Comparison of ENCODE assay signal across 26 cellular contexts in the genomic region with DNA sequence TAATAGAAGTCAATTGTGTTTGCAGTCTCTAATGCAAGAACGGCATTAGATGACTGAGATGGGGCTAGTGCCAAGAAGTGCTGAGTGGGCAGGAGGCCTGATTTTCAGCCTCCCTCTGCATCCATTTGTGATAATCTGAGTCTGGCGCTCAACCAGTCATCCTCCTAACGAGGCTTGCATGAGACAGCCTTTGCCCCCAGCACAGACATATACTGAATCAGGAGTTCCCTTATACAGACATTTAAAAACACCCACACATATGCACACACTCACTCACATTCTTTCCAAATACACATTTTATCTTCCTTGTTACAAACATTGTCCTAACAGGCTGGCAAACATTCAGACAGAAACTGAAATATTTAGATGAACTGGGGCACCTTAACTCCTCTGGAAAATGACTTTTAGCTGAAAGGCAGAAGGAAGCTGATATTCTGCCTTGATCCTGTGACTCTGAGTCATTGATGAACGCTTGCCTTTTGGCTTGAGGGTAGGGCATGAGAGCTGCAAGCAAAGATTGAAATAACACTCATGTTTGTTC.
DNase-seq lines count a peak whose midpoint lies in the region; ATAC-seq and TF ChIP-seq lines count a peak whose summit lies in the region.
"Had no signal": no experiment of that assay in that cellular context is flagged by ENCODE, and none has a peak within 500 bp of the region (broad histone marks: within the 10 kb centered on the region; RNA-seq: fewer than 3 reads in every experiment).

No MANE protein-coding gene starts in this region.

- no peaks in the 10 kb centered on the region for H3K9me3 Mint-ChIP-seq in MCF 10A (ENCODE audit: unreplicated experiment)
- H3K9me3 Mint-ChIP-seq: activated naive CD4-positive, alpha-beta T cell treated with anti-CD3 and anti-CD28 coated beads, Interleukin-2, amount 50 U/mL, for 72 hours; nephron progenitor cell; stimulated activated effector memory CD8-positive, alpha-beta T cell treated with anti-CD3 and anti-CD28 coated beads, Interleukin-12 subunit alpha, Interleukin-12 subunit beta, amount 100 ng/mL, for 72 hours had no signal

- H3K36me3 ChIP-seq in hepatocyte (replicated peaks; ENCODE audit: insufficient read depth, low read depth) = no peaks in the 10 kb centered on the region
- H3K36me3 ChIP-seq: prostate gland, thyroid gland had no signal

- no peaks in the 10 kb centered on the region for H3K36me3 Mint-ChIP-seq in MCF 10A (ENCODE audit: insufficient read depth, unreplicated experiment)
- H3K36me3 Mint-ChIP-seq: activated naive CD4-positive, alpha-beta T cell treated with anti-CD3 and anti-CD28 coated beads, Interleukin-2, amount 50 U/mL, for 72 hours; stimulated activated effector memory CD8-positive, alpha-beta T cell treated with anti-CD3 and anti-CD28 coated beads, Interleukin-12 subunit alpha, Interleukin-12 subunit beta, amount 100 ng/mL, for 72 hours had no signal

- no peaks in the 10 kb centered on the region for H4K20me1 ChIP-seq in hepatocyte (ENCODE audit: insufficient read depth, poor library complexity, severe bottlenecking)

- no peak overlapping the region for H3K4me3 Mint-ChIP-seq in MCF 10A (ENCODE audit: unreplicated experiment)
- H3K4me3 Mint-ChIP-seq: activated CD8-positive, alpha-beta T cell treated with anti-CD3 and anti-CD28 coated beads, Interleukin-2, amount 10 ng/mL, durations not matched to agents 7 days and 5 days; activated T-cell treated with anti-CD3 and anti-CD28 coated beads, Interleukin-2, amount 50 U/mL, for 4 hours; B cell; nephron progenitor cell; stimulated activated effector memory CD8-positive, alpha-beta T cell treated with anti-CD3 and anti-CD28 coated beads, Interleukin-12 subunit alpha, Interleukin-12 subunit beta, amount 100 ng/mL, for 72 hours had no signal

- H3K4me1 Mint-ChIP-seq in MCF 10A (ENCODE audit: insufficient read depth, unreplicated experiment) = peaks cover 8% of the 10 kb centered on the region
- H3K4me1 Mint-ChIP-seq: B cell; stimulated activated effector memory CD8-positive, alpha-beta T cell treated with anti-CD3 and anti-CD28 coated beads, Interleukin-12 subunit alpha, Interleukin-12 subunit beta, amount 100 ng/mL, for 72 hours had no signal

- H3K9me3 ChIP-seq in hepatocyte (ENCODE audit: low read depth) = no peaks in the 10 kb centered on the region
- H3K9me3 ChIP-seq: body of pancreas, prostate gland, thyroid gland had no signal

- ATAC-seq in HG02852 (IDR thresholded peaks at IDR 0.05; ENCODE audit: unreplicated experiment) = no peak
- ATAC-seq: activated CD8-positive, alpha-beta T cell treated with anti-CD3 and anti-CD28 coated beads, Interleukin-2, amount 10 ng/mL, durations not matched to agents 7 days and 5 days; activated naive CD4-positive, alpha-beta T cell treated with anti-CD3 and anti-CD28 coated beads, Interleukin-2, amount 50 U/mL, for 72 hours; activated T-cell treated with anti-CD3 and anti-CD28 coated beads, Interleukin-2, amount 50 U/mL, for 4 hours; body of pancreas; stimulated activated effector memory CD8-positive, alpha-beta T cell treated with anti-CD3 and anti-CD28 coated beads, Interleukin-12 subunit alpha, Interleukin-12 subunit beta, amount 100 ng/mL, for 72 hours had no signal

- H3K27ac ChIP-seq in hepatocyte = peak overlapping the region; percentile 32
- H3K27ac ChIP-seq: body of pancreas, prostate gland, thyroid gland, VCaP had no signal

- H3K27me3 Mint-ChIP-seq in MCF 10A (ENCODE audit: insufficient read depth, unreplicated experiment) = no peaks in the 10 kb centered on the region
- H3K27me3 Mint-ChIP-seq: B cell had no signal

- no peak overlapping the region for H2AFZ ChIP-seq in hepatocyte

- no peaks in the 10 kb centered on the region for H3K79me2 ChIP-seq in hepatocyte

- no peaks in the 10 kb centered on the region for H3K27me3 ChIP-seq in hepatocyte
- H3K27me3 ChIP-seq: body of pancreas, thyroid gland had no signal

- CTCF ChIA-PET in MCF 10A (lab: Yijun Ruan, JAX) = interaction anchor here (0.6 to 1.0 kb wide), 3 partner anchors 9 to 1163 kb away, joined by 3 to 4 read pairs (median 4); no protein-coding TSS in a partner anchor

- H3K4me2 ChIP-seq in hepatocyte = no peak overlapping the region

- peak overlapping the region; percentile 84 for H3K27ac Mint-ChIP-seq in MCF 10A (ENCODE audit: low read depth, unreplicated experiment)
- H3K27ac Mint-ChIP-seq: activated CD8-positive, alpha-beta T cell treated with anti-CD3 and anti-CD28 coated beads, Interleukin-2, amount 10 ng/mL, durations not matched to agents 7 days and 5 days; activated naive CD4-positive, alpha-beta T cell treated with anti-CD3 and anti-CD28 coated beads, Interleukin-2, amount 50 U/mL, for 72 hours; B cell; nephron progenitor cell; stimulated activated effector memory CD8-positive, alpha-beta T cell treated with anti-CD3 and anti-CD28 coated beads, Interleukin-12 subunit alpha, Interleukin-12 subunit beta, amount 100 ng/mL, for 72 hours had no signal

- no peaks in the 10 kb centered on the region for H3K4me1 ChIP-seq in hepatocyte (ENCODE audit: insufficient read depth)
- H3K4me1 ChIP-seq: body of pancreas, prostate gland, thyroid gland had no signal

- H3K4me3 ChIP-seq in hepatocyte = no peak overlapping the region
- H3K4me3 ChIP-seq: body of pancreas, prostate gland, thyroid gland had no signal

- no TSS peak for BruUV-seq in MCF 10A (replicated peaks; lab: Mats Ljungman, UMichigan)

- POLR2A ChIA-PET in MCF 10A (lab: Yijun Ruan, JAX) = no interaction called here

- TF ChIP-seq CTCF in MCF 10A (IDR thresholded peaks at IDR 0.05; ENCODE audit: unreplicated experiment) = no peak
- no peak for TF ChIP-seq CTCF in hepatocyte (IDR thresholded peaks at IDR 0.05; ENCODE audit: poor library complexity)

- DNase-seq in NCI-H2029 (lab: John Stamatoyannopoulos, UW) (peak; percentile 2), NCI-H2029 treated with DMSO at 0.1 percent for 48 hours (lab: John Stamatoyannopoulos, UW) (no peak), MCF 10A (ENCODE audit: unreplicated experiment) (no peak), hepatocyte (ENCODE audit: low spot score) (peak; percentile 37), stromal cell of bone marrow (ENCODE audit: low read depth) (peak; percentile 50), mesenteric fat pad (ENCODE audit: low spot score) (no peak)
- no peak for DNase-seq in activated CD4-positive, alpha-beta T cell treated with anti-CD3 and anti-CD28 coated beads for 4 hours
- DNase-seq: 8988T; activated CD8-positive, alpha-beta T cell treated with anti-CD3 and anti-CD28 coated beads, Interleukin-2, amount 10 ng/mL, durations not matched to agents 7 days and 5 days; activated T-cell treated with anti-CD3 and anti-CD28 coated beads, Interleukin-2, amount 50 U/mL, for 4 hours; body of pancreas; Calu3; HCEC 1CT; KBM-7; mesendoderm; NCI-H1048; NCI-H2171 treated with DMSO at 0.1 percent for 48 hours; nephron progenitor cell; RPMI8226; thyroid gland had no signal

- 44% methylated on average over 4 of the region's 4 CpGs for WGBS in hepatocyte (ENCODE audit: low lambda C conversion rate, missing lambda C conversion rate)

- intact Hi-C loops in MCF 10A (cut with micrococcal nuclease) = no loop called here

- H3K9me2 ChIP-seq in hepatocyte (replicated peaks; ENCODE audit: insufficient read depth) = no peaks in the 10 kb centered on the region

Comparison
In these comparisons a context has a peak if more than half of its experiments do, and no peak if none do; other contexts are left out.
1. DNase-seq: peak in NCI-H2029 (single experiment), hepatocyte (single experiment) and stromal cell of bone marrow (single experiment); none in NCI-H2029 treated with DMSO at 0.1 percent for 48 hours (single experiment), MCF 10A (single experiment), mesenteric fat pad (single experiment) and activated CD4-positive, alpha-beta T cell treated with anti-CD3 and anti-CD28 coated beads for 4 hours (0 of 2).